12 cellular contexts compared by ENCODE assay signal in the genomic region with DNA sequence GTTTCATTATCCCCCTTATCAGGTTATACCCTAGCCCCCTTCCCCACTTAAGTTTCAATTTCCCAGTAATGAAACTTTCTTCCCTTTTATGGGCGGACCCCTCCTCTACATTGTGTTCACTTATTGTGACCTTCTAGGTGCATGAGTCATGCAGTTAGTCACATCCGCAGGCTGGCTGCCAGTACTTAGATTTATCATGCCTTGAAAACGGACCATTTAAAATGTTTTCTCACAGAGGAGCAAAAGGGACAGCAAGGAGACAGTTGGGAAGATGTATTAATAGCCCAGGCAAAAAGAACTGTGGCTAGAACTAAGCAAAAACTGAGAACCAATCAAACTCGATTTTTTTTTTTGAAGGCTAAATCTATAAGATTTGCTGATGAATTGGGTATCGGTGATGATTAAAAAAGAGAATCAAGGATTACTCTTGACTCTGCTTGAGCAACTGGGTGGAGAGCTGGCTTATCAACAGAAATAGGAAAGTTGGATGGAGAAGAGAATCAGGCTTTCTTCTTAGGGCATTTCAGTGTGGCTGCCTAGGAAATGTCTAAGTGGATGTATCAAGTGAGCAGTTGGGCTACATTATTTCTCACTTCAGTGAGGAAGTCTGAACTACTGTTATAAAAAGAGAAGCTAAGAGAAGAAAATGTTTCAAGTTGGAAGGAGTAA.
A peak's percentile ranks its signal among the peaks of the same experiment; 100 is the strongest.
DNase-seq lines count a peak whose midpoint lies in the region; FAIRE-seq and TF ChIP-seq lines count a peak whose summit lies in the region.
"Had no signal": no experiment of that assay in that cellular context is flagged by ENCODE, and none has a peak within 500 bp of the region (broad histone marks: within the 10 kb centered on the region; RNA-seq: fewer than 3 reads in every experiment).

No MANE protein-coding gene starts in this region.

- no peaks in the 10 kb centered on the region for H3K4me1 ChIP-seq in left ventricle myocardium inferior
- H3K4me1 ChIP-seq in right atrium auricular region = no peaks in the 10 kb centered on the region
- H3K4me1 ChIP-seq in SK-N-SH (ENCODE audit: control insufficient read depth in 1 of 2, insufficient read depth in 2 of 2, low read depth in 1 of 2, low read length in 1 of 2) = peaks cover 0 to 10% of the 10 kb centered on the region in 2 experiments; a peak in 2 of 4 replicates
- H3K4me1 ChIP-seq: HAP-1, heart right ventricle had no signal

- 4% methylated on average over 5 of the region's 5 CpGs for WGBS in SK-N-SH (ENCODE audit: low lambda C conversion rate)

- intact Hi-C loops in left ventricle myocardium inferior (cut with micrococcal nuclease) = no loop called here

- H4K20me1 ChIP-seq in SK-N-SH (ENCODE audit: insufficient read depth) = no peaks in the 10 kb centered on the region

- DNase-seq in left ventricle myocardium inferior (no peak), right atrium auricular region (ENCODE audit: low spot score) (no peak), SK-N-SH (no peak), fibroblast of peridontal ligament (ENCODE audit: extremely low read depth) (peak; percentile 68), urothelium cell line (ENCODE audit: low spot score) (peak; percentile 47), amygdala (lab: John Stamatoyannopoulos, UW) (no peak), NCI-H1105 treated with DMSO at 0.1 percent for 48 hours (lab: John Stamatoyannopoulos, UW) (no peak)
- no peak for DNase-seq in activated effector memory CD4-positive, alpha-beta T cell treated with anti-CD3 and anti-CD28 coated beads, Interleukin-2, amount 50 U/mL, for 16 hours
- DNase-seq: heart right ventricle, NCI-H1694 treated with DMSO at 0.1 percent for 48 hours had no signal

- CTCF ChIA-PET in SK-N-SH (lab: Yijun Ruan, JAX) = no interaction called here

- TF ChIP-seq CTCF in left ventricle myocardium inferior (IDR thresholded peaks at IDR 0.05; ENCODE audit: borderline replicate concordance) = no peak
- no peak for TF ChIP-seq CTCF in right atrium auricular region (IDR thresholded peaks at IDR 0.05)
- TF ChIP-seq CTCF in SK-N-SH (IDR thresholded peaks at IDR 0.05) = no peak

- H3K9me3 ChIP-seq in left ventricle myocardium inferior (replicated peaks) (peaks cover 21% of the 10 kb centered on the region), right atrium auricular region (peaks cover 0 to 10% of the 10 kb centered on the region in 2 donors), SK-N-SH (no peaks in the 10 kb centered on the region; the same call in 1 of the 2 replicates)
- H3K9me3 ChIP-seq: HAP-1 had no signal

- FAIRE-seq in urothelium cell line (lab: Jason Lieb, UNC) = peak; percentile 61

- no peaks in the 10 kb centered on the region for H3K27me3 ChIP-seq in left ventricle myocardium inferior (ENCODE audit: low read depth)
- no peaks in the 10 kb centered on the region for H3K27me3 ChIP-seq in right atrium auricular region
- H3K27me3 ChIP-seq in SK-N-SH (ENCODE audit: insufficient read depth) = no peaks in the 10 kb centered on the region
- H3K27me3 ChIP-seq: cardiac muscle cell, heart right ventricle had no signal

- H3F3A ChIP-seq in SK-N-SH (replicated peaks; ENCODE audit: insufficient read depth) = peaks cover 7% of the 10 kb centered on the region

- POLR2A ChIA-PET in SK-N-SH (lab: Yijun Ruan, JAX) = no interaction called here

- H2AFZ ChIP-seq in SK-N-SH (ENCODE audit: low read depth) = peak overlapping the region; percentile 81

- H3K4me3 ChIP-seq in left ventricle myocardium inferior = no peak overlapping the region
- no peak overlapping the region for H3K4me3 ChIP-seq in right atrium auricular region
- peak overlapping the region in 1 of 2 experiments; percentile 44; a peak in 1 of 4 replicates for H3K4me3 ChIP-seq in SK-N-SH (ENCODE audit: low read depth in 2 of 2, low read length in 1 of 2)
- H3K4me3 ChIP-seq: cardiac muscle cell, HAP-1, heart right ventricle had no signal

- H3K9me2 ChIP-seq in SK-N-SH = no peaks in the 10 kb centered on the region

- peak overlapping the region; percentile 34 for H3K27ac ChIP-seq in left ventricle myocardium inferior (replicated peaks)
- H3K27ac ChIP-seq in right atrium auricular region = no peak overlapping the region
- peak overlapping the region in 1 of 2 experiments; percentile 83; a peak in 2 of 4 replicates for H3K27ac ChIP-seq in SK-N-SH (ENCODE audit: low read depth in 2 of 2, low read length in 1 of 2)
- H3K27ac ChIP-seq: cardiac muscle cell had no signal

- TF ChIP-seq RAD21 in SK-N-SH (IDR thresholded peaks at IDR 0.05; ENCODE audit: low read length) = no peak

- peak in 1 of 2 experiments; percentile 87; a peak in 2 of 4 replicates for TF ChIP-seq EP300 in SK-N-SH (IDR thresholded peaks at IDR 0.05; ENCODE audit: borderline replicate concordance in 1 of 2, low read depth in 1 of 2, low read length in 1 of 2)

- H3K36me3 ChIP-seq in left ventricle myocardium inferior = no peaks in the 10 kb centered on the region
- H3K36me3 ChIP-seq in right atrium auricular region = no peaks in the 10 kb centered on the region
- no peaks in the 10 kb centered on the region for H3K36me3 ChIP-seq in SK-N-SH (replicated peaks in 1 of 2; ENCODE audit: control insufficient read depth in 1 of 2, insufficient read depth in 2 of 2, low read length in 1 of 2)
- H3K36me3 ChIP-seq: cardiac muscle cell, HAP-1, heart right ventricle had no signal

- H3K4me2 ChIP-seq in SK-N-SH = peak overlapping the region; percentile 71; the same call in 1 of the 2 replicates

- no peaks in the 10 kb centered on the region for H3K79me2 ChIP-seq in SK-N-SH (ENCODE audit: insufficient read depth)

- peak overlapping the region; percentile 40; the same call in 1 of the 2 replicates for H3K9ac ChIP-seq in SK-N-SH

TF ChIP-seq in SK-N-SH, 30 proteins besides CTCF, POLR2A, EP300 and RAD21 (continues in another document):
- TF ChIP-seq JUND (IDR thresholded peaks at IDR 0.05) (peak; percentile 99), TCF12 (IDR thresholded peaks at IDR 0.05) (peak; percentile 89), FOXM1 (IDR thresholded peaks at IDR 0.05; ENCODE audit: low read depth) (no peak), FOXJ3 (CRISPR knock-in tag; IDR thresholded peaks at IDR 0.05) (no peak), CHD2 (IDR thresholded peaks at IDR 0.05; ENCODE audit: low read length, partially characterized antibody) (no peak), NFIC (IDR thresholded peaks at IDR 0.05; ENCODE audit: borderline replicate concordance) (peak; percentile 92), RFX5 (IDR thresholded peaks at IDR 0.05; ENCODE audit: low read length) (no peak), SMC3 (IDR thresholded peaks at IDR 0.05; ENCODE audit: low read depth, low read length) (no peak)
- TF ChIP-seq, protein P1, sequence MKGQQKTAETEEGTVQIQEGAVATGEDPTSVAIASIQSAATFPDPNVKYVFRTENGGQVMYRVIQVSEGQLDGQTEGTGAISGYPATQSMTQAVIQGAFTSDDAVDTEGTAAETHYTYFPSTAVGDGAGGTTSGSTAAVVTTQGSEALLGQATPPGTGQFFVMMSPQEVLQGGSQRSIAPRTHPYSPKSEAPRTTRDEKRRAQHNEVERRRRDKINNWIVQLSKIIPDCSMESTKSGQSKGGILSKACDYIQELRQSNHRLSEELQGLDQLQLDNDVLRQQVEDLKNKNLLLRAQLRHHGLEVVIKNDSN (IDR thresholded peaks at IDR 0.05; ENCODE audit: borderline replicate concordance, low read depth) = no peak
- TF ChIP-seq, protein P2, sequence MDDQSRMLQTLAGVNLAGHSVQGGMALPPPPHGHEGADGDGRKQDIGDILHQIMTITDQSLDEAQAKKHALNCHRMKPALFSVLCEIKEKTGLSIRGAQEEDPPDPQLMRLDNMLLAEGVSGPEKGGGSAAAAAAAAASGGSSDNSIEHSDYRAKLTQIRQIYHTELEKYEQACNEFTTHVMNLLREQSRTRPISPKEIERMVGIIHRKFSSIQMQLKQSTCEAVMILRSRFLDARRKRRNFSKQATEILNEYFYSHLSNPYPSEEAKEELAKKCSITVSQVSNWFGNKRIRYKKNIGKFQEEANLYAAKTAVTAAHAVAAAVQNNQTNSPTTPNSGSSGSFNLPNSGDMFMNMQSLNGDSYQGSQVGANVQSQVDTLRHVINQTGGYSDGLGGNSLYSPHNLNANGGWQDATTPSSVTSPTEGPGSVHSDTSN (IDR thresholded peaks at IDR 0.05) = peak; percentile 91
- TF ChIP-seq, protein P3, sequence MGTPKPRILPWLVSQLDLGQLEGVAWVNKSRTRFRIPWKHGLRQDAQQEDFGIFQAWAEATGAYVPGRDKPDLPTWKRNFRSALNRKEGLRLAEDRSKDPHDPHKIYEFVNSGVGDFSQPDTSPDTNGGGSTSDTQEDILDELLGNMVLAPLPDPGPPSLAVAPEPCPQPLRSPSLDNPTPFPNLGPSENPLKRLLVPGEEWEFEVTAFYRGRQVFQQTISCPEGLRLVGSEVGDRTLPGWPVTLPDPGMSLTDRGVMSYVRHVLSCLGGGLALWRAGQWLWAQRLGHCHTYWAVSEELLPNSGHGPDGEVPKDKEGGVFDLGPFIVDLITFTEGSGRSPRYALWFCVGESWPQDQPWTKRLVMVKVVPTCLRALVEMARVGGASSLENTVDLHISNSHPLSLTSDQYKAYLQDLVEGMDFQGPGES (IDR thresholded peaks at IDR 0.05; ENCODE audit: low read depth, low read length) = no peak
- TF ChIP-seq, protein P4, sequence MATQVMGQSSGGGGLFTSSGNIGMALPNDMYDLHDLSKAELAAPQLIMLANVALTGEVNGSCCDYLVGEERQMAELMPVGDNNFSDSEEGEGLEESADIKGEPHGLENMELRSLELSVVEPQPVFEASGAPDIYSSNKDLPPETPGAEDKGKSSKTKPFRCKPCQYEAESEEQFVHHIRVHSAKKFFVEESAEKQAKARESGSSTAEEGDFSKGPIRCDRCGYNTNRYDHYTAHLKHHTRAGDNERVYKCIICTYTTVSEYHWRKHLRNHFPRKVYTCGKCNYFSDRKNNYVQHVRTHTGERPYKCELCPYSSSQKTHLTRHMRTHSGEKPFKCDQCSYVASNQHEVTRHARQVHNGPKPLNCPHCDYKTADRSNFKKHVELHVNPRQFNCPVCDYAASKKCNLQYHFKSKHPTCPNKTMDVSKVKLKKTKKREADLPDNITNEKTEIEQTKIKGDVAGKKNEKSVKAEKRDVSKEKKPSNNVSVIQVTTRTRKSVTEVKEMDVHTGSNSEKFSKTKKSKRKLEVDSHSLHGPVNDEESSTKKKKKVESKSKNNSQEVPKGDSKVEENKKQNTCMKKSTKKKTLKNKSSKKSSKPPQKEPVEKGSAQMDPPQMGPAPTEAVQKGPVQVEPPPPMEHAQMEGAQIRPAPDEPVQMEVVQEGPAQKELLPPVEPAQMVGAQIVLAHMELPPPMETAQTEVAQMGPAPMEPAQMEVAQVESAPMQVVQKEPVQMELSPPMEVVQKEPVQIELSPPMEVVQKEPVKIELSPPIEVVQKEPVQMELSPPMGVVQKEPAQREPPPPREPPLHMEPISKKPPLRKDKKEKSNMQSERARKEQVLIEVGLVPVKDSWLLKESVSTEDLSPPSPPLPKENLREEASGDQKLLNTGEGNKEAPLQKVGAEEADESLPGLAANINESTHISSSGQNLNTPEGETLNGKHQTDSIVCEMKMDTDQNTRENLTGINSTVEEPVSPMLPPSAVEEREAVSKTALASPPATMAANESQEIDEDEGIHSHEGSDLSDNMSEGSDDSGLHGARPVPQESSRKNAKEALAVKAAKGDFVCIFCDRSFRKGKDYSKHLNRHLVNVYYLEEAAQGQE (IDR thresholded peaks at IDR 0.05; ENCODE audit: low read depth, low read length) = peak; percentile 59

Comparison
In these comparisons a context has a peak if more than half of its experiments do, and no peak if none do; other contexts are left out.
1. DNase-seq: peak in fibroblast of peridontal ligament (single experiment) and urothelium cell line (single experiment); none in left ventricle myocardium inferior (single experiment), right atrium auricular region (single experiment), SK-N-SH (single experiment), activated effector memory CD4-positive, alpha-beta T cell treated with anti-CD3 and anti-CD28 coated beads, Interleukin-2, amount 50 U/mL, for 16 hours (single experiment), amygdala (0 of 56) and NCI-H1105 treated with DMSO at 0.1 percent for 48 hours (single experiment).